Comparison of ENCODE assay signal across 15 cellular contexts in the genomic region with DNA sequence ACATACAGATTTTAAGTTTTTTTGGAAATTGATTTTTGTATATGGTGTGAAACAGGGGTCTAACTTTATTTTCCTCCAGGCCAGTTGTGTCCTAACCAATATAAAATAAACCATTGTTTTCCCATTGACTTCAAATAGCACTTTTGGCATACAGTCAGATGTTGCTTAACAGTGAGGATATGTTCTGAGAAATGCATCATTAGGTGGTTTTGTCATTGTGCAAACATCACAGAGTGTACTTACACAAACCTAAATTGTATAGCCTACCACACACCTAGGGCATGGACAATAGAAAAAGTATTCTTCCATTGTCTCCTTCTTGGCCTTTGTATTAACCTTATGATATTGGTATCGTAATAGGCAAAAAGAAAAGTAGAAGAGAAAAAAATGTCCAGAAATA. TPM values are rescaled to one million over a fixed set of nuclear protein-coding genes. Genes with fewer than 3 reads are reported as not detected.
DNase-seq lines count a peak whose midpoint lies in the region; ATAC-seq and TF ChIP-seq lines count a peak whose summit lies in the region.
"Had no signal": no experiment of that assay in that cellular context is flagged by ENCODE, and none has a peak within 500 bp of the region (broad histone marks: within the 10 kb centered on the region; RNA-seq: fewer than 3 reads in every experiment).

No MANE protein-coding gene starts in this region.

- H3K4me1 Mint-ChIP-seq in CD4-positive, alpha-beta memory T cell: peaks cover 0 to 7% (median 3%) of the 10 kb centered on the region in 4 donors

- TF ChIP-seq POLR2A in right lobe of liver (IDR thresholded peaks at IDR 0.05): no peak

- no peak overlapping the region for H3K27ac ChIP-seq in right lobe of liver
- no peak overlapping the region for H3K27ac ChIP-seq in CD4-positive, alpha-beta memory T cell (ENCODE audit: low read depth, low read length)
- H3K27ac ChIP-seq: coronary artery, parathyroid adenoma, stomach had no signal

- DNase-seq in DMS53 treated with DMSO at 0.1 percent for 48 hours (lab: John Stamatoyannopoulos, UW; ENCODE audit: unreplicated experiment) (peak; percentile 60), NCI-H2081 treated with DMSO at 0.1 percent for 48 hours (lab: John Stamatoyannopoulos, UW) (peak; percentile 39), choroid plexus epithelial cell (ENCODE audit: low read depth) (peak; percentile 78), right lobe of liver (no peak), germinal center (ENCODE audit: low spot score) (no peak)
- no peak for DNase-seq in CD4-positive, alpha-beta memory T cell
- DNase-seq: activated CD8-positive, alpha-beta T cell treated with anti-CD3 and anti-CD28 coated beads, Interleukin-2, amount 10 ng/mL, durations not matched to agents 7 days and 5 days; amniotic stem cell; left ventricle myocardium superior; RPMI8226; stomach had no signal

- H3K27ac Mint-ChIP-seq in CD4-positive, alpha-beta memory T cell: no peak overlapping the region
- H3K27ac Mint-ChIP-seq: activated CD8-positive, alpha-beta T cell treated with anti-CD3 and anti-CD28 coated beads, Interleukin-2, amount 10 ng/mL, durations not matched to agents 7 days and 5 days had no signal

- intact Hi-C loops in right lobe of liver (cut with DNase I): no loop called here
- intact Hi-C loops in CD4-positive, alpha-beta memory T cell (cut with micrococcal nuclease): no loop called here

- H3K27me3 Mint-ChIP-seq in CD4-positive, alpha-beta memory T cell: peaks cover 6 to 12% of the 10 kb centered on the region in 2 donors

- H3K4me3 Mint-ChIP-seq in CD4-positive, alpha-beta memory T cell: no peak overlapping the region
- H3K4me3 Mint-ChIP-seq: activated CD8-positive, alpha-beta T cell treated with anti-CD3 and anti-CD28 coated beads, Interleukin-2, amount 10 ng/mL, durations not matched to agents 7 days and 5 days had no signal

- CTCF ChIA-PET in CD4-positive, alpha-beta memory T cell (lab: Charles Lee; ENCODE audit: partially characterized antibody): interaction anchor here (1.1 kb wide), 1 partner anchor 356 kb away, joined by 3 read pairs; no protein-coding TSS in a partner anchor

- WGBS in right lobe of liver (ENCODE audit: insufficient coverage, low coverage, low lambda C conversion rate, missing lambda C conversion rate): 100% methylated on average over 1 of the region's 1 CpG

- no peaks in the 10 kb centered on the region for H3K36me3 Mint-ChIP-seq in CD4-positive, alpha-beta memory T cell

- H3K27me3 ChIP-seq in right lobe of liver: no peaks in the 10 kb centered on the region
- peaks cover 4% of the 10 kb centered on the region for H3K27me3 ChIP-seq in CD4-positive, alpha-beta memory T cell (ENCODE audit: insufficient read depth, low read length)

- H3K9me3 ChIP-seq in right lobe of liver: no peaks in the 10 kb centered on the region
- no peaks in the 10 kb centered on the region for H3K9me3 ChIP-seq in CD4-positive, alpha-beta memory T cell (ENCODE audit: control insufficient read depth in 1 of 2, low read length in 2 of 2)
- H3K9me3 ChIP-seq: stomach had no signal

- TF ChIP-seq CTCF in choroid plexus epithelial cell (conservative IDR thresholded peaks at IDR 0.05; ENCODE audit: low read depth, low read length) (no peak), right lobe of liver (IDR thresholded peaks at IDR 0.05) (no peak)

- H3K4me1 ChIP-seq in right lobe of liver: peaks cover 0 to 8% (median 0%) of the 10 kb centered on the region in 4 donors
- H3K4me1 ChIP-seq in CD4-positive, alpha-beta memory T cell (ENCODE audit: insufficient read depth, low read length): no peaks in the 10 kb centered on the region
- H3K4me1 ChIP-seq: parathyroid adenoma had no signal

- POLR2A ChIA-PET in CD4-positive, alpha-beta memory T cell (lab: Charles Lee; ENCODE audit: partially characterized antibody): no interaction called here

- H3K36me3 ChIP-seq in right lobe of liver: no peaks in the 10 kb centered on the region
- H3K36me3 ChIP-seq in CD4-positive, alpha-beta memory T cell (ENCODE audit: insufficient read depth, low read length): no peaks in the 10 kb centered on the region
- H3K36me3 ChIP-seq: stomach had no signal

- peaks cover 0 to 2% (median 0%) of the 10 kb centered on the region in 8 donors for H3K9me3 Mint-ChIP-seq in CD4-positive, alpha-beta memory T cell

- no peak overlapping the region for H3K4me3 ChIP-seq in choroid plexus epithelial cell (ENCODE audit: low read depth, low read length)
- no peak overlapping the region for H3K4me3 ChIP-seq in right lobe of liver
- H3K4me3 ChIP-seq in CD4-positive, alpha-beta memory T cell (ENCODE audit: low read length in 2 of 2): no peak overlapping the region
- H3K4me3 ChIP-seq: coronary artery, stomach had no signal

- ATAC-seq in right lobe of liver (peak; percentile 41 to 89 (median 69)), GM21360 (IDR thresholded peaks at IDR 0.05; ENCODE audit: unreplicated experiment) (no peak), GM19467 (IDR thresholded peaks at IDR 0.05; ENCODE audit: unreplicated experiment) (no peak)
- ATAC-seq: activated CD8-positive, alpha-beta T cell treated with anti-CD3 and anti-CD28 coated beads, Interleukin-2, amount 10 ng/mL, durations not matched to agents 7 days and 5 days; left ventricle myocardium superior had no signal

RNA-seq across cellular contexts. Expression of gene DISP1, which starts 37.4 kb away (rescaled TPM):
- 1 to 10 TPM; 1.7 to 4.2 (median 3.0) TPM for total RNA-seq in right lobe of liver
- 1 to 10 TPM; 3.9 to 4.2 TPM for total RNA-seq in CD4-positive, alpha-beta memory T cell
- 1 to 10 TPM; 1.9 to 3.0 TPM for polyA plus RNA-seq in CD4-positive, alpha-beta memory T cell

RNA-seq across cellular contexts. Expression of gene FAM177B, which starts 40.5 kb away (rescaled TPM):
- under 1 TPM in 1 of 6 experiments, not detected in 5; 0.47 TPM for total RNA-seq in right lobe of liver
- total RNA-seq in CD4-positive, alpha-beta memory T cell: under 1 TPM; 0.30 to 0.79 TPM
- polyA plus RNA-seq in CD4-positive, alpha-beta memory T cell: under 1 TPM in 1 of 2 donors, not detected in 1; 0.30 TPM
- total RNA-seq: activated CD8-positive, alpha-beta T cell treated with anti-CD3 and anti-CD28 coated beads, Interleukin-2, amount 10 ng/mL, durations not matched to agents 7 days and 5 days; left ventricle myocardium superior had no signal

Comparison
In these comparisons a context has a peak if more than half of its experiments do, and no peak if none do; other contexts are left out.
1. DNase-seq: peak in DMS53 treated with DMSO at 0.1 percent for 48 hours (single experiment), NCI-H2081 treated with DMSO at 0.1 percent for 48 hours (single experiment) and choroid plexus epithelial cell (single experiment); none in right lobe of liver (0 of 3), germinal center (single experiment) and CD4-positive, alpha-beta memory T cell (0 of 5).
2. ATAC-seq: peak in right lobe of liver (4 of 4); none in GM21360 (single experiment) and GM19467 (single experiment).